In the genomic region with DNA sequence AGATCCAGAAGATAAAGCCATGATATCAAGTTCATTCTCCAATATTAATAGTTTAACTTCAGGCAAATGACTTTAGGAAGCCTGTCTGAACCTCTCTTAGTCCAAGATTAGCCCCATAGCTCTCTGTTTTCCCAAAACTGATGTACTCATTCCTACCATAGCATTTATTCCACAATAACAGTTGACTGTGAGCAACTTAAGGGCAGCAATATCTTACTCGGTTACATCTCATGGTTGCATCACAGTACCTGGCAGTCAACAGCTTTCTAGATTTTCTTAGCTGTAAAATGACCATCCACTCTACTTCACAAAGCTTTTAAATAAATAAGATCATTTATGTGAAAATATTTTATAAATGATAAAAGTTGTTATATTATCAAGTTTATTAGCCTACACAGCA, we compare ENCODE assay signal across 33 cellular contexts. TPM values are rescaled to one million over a fixed set of nuclear protein-coding genes. Genes with fewer than 3 reads are reported as not detected.
"Had no signal": no experiment of that assay in that cellular context is flagged by ENCODE, and none has a peak within 500 bp of the region (broad histone marks: within the 10 kb centered on the region; RNA-seq: fewer than 3 reads in every experiment).

No MANE protein-coding gene starts in this region.

- H3K79me2 ChIP-seq: parathyroid adenoma had no signal

- DNase-seq: activated CD4-positive, alpha-beta T cell treated with anti-CD3 and anti-CD28 coated beads for 48 hours; activated CD4-positive, alpha-beta T cell treated with anti-CD3 and anti-CD28 coated beads, Interleukin-2, amount 50 U/mL, for 48 hours; activated CD8-positive, alpha-beta memory T cell treated with anti-CD3 and anti-CD28 coated beads for 24 hours; activated gamma-delta T cell treated with Interleukin-2 at 50 U/mL for 16 hours; activated naive CD4-positive, alpha-beta T cell treated with anti-CD3 and anti-CD28 coated beads, Interleukin-2, amount 50 U/mL, for 16 hours; aorta; body of pancreas; cerebellar nuclear complex; effector memory CD8-positive, alpha-beta T cell; erythroblast; foreskin keratinocyte; heart right ventricle; mammary epithelial cell; naive thymus-derived CD8-positive, alpha-beta T cell; nucleus accumbens; spleen; stimulated activated CD4-positive, alpha-beta T cell treated with anti-CD3 and anti-CD28 coated beads, Interleukin-2, amount 100 ng/mL, for 48 hours; stimulated activated naive CD4-positive, alpha-beta T cell treated with Interleukin-2 at 50 U/mL for 16 hours; SW 1271; T1000; transverse colon; WERI-Rb-1 had no signal

- H3K9me3 ChIP-seq: body of pancreas, heart right ventricle, right atrium auricular region, spleen, testis, transverse colon had no signal

- ATAC-seq: activated CD4-positive, CD25-positive, alpha-beta regulatory T cell treated with anti-CD3 and anti-CD28 coated beads, Interleukin-2, amount 50 U/mL, for 24 hours; body of pancreas; effector memory CD8-positive, alpha-beta T cell; foreskin keratinocyte; heart right ventricle; naive thymus-derived CD8-positive, alpha-beta T cell had no signal

- H3K9ac ChIP-seq: parathyroid adenoma had no signal

- H3K27ac ChIP-seq: body of pancreas, cardiac muscle cell, coronary artery, foreskin keratinocyte, parathyroid adenoma, right atrium auricular region, spleen, testis, transverse colon, WERI-Rb-1 had no signal

- H2AFZ ChIP-seq: parathyroid adenoma had no signal

- H3K4me3 ChIP-seq: body of pancreas, cardiac muscle cell, coronary artery, heart right ventricle, right atrium auricular region, spleen, testis, transverse colon had no signal

- H3K4me1 ChIP-seq: foreskin keratinocyte, parathyroid adenoma, spleen, testis had no signal

- FAIRE-seq: islet of Langerhans had no signal

- H3K27me3 ChIP-seq: body of pancreas, cardiac muscle cell, foreskin keratinocyte, heart right ventricle, right atrium auricular region, spleen, testis, transverse colon had no signal

RNA-seq across cellular contexts. Expression of a gene that starts 58.2 kb away (rescaled TPM):
- total RNA-seq: body of pancreas, fibroblast of lung, foreskin keratinocyte, glomerular endothelial cell, liver, mammary epithelial cell, pulmonary artery endothelial cell, transverse colon had no signal
- polyA plus RNA-seq: foreskin keratinocyte, liver, mammary epithelial cell had no signal
